Comparison of ENCODE assay signal across 17 cellular contexts in the genomic region with DNA sequence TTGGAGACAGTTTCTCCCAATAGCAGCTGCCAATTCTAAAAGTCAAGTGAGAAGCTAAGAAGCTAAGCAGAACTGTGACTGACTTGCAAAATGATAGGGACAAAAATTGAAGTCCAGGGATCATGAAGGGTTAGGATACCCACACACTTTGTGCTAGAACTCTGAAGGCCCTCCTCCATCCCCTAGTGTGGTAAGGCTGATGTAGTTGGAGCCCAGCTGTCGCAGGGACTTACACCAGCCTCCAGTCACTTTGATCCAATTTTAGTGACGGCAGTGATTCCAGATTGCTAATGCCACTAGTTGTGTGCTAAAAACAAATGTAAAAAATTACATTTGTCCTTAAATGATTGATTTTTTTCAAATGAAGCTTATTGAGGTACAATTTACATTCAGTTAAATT.
"Had no signal": no experiment of that assay in that cellular context is flagged by ENCODE, and none has a peak within 500 bp of the region (broad histone marks: within the 10 kb centered on the region; RNA-seq: fewer than 3 reads in every experiment).

No MANE protein-coding gene starts in this region.

- H3K4me3 ChIP-seq: coronary artery, spleen, thyroid gland had no signal

- H3K36me3 ChIP-seq: spleen, thyroid gland had no signal

- H3K9me3 ChIP-seq: thyroid gland had no signal

- H3K27me3 ChIP-seq: spleen, thyroid gland had no signal

- FAIRE-seq: astrocyte, keratinocyte had no signal

- H3K27ac ChIP-seq: coronary artery, spleen, thyroid gland had no signal

- DNase-seq: activated CD4-positive, alpha-beta memory T cell treated with anti-CD3 and anti-CD28 coated beads for 36 hours; activated CD4-positive, alpha-beta T cell treated with anti-CD3 and anti-CD28 coated beads for 4 hours; activated CD4-positive, CD25-positive, alpha-beta regulatory T cell; activated naive CD4-positive, alpha-beta T cell treated with Interleukin-2 at 50 U/mL for 16 hours; activated naive CD8-positive, alpha-beta T cell treated with anti-CD3 and anti-CD28 coated beads for 36 hours; activated T-cell treated with anti-CD3 and anti-CD28 coated beads, Interleukin-2, amount 50 U/mL, for 48 hours; endodermal cell; left colon; posterior cingulate gyrus; retina; spleen; stimulated activated CD4-positive, alpha-beta T cell treated with anti-CD3 and anti-CD28 coated beads, Interleukin-4, amount 100 ng/mL, for 24 hours; stimulated activated naive CD4-positive, alpha-beta T cell treated with Interleukin-2 at 50 U/mL for 16 hours; thyroid gland had no signal
